ENCODE assay signal across 8 cellular contexts in genomic region chr9:98118640-98119601, GRCh38. TPM values are rescaled to one million over a fixed set of nuclear protein-coding genes. Genes with fewer than 3 reads are reported as not detected.
A peak's percentile ranks its signal among the peaks of the same experiment; 100 is the strongest.
DNase-seq lines count a peak whose midpoint lies in the region; ATAC-seq and TF ChIP-seq lines count a peak whose summit lies in the region.

TSS of gene TRIM14 (minus strand) at chr9:98119222. CDS start at chr9:98119188, 34 bp downstream.

- peak within 1 kb of the TSS; percentile 82 for H3K4me3 ChIP-seq in Jurkat, Clone E6-1 (ENCODE audit: low read length)
- H3K4me3 ChIP-seq in sigmoid colon: peak within 1 kb of the TSS; percentile 49 to 82 (median 73)

- no peak for TF ChIP-seq EP300 in sigmoid colon (IDR thresholded peaks at IDR 0.05)

- peak in 1 of 2 donors; percentile 28 for TF ChIP-seq POLR2A in sigmoid colon (IDR thresholded peaks at IDR 0.05)

- no peak for TF ChIP-seq CTCF in sigmoid colon (IDR thresholded peaks at IDR 0.05)

- H3K4me1 ChIP-seq in sigmoid colon: peaks cover 0 to 15% (median 8%) of the 10 kb centered on the region in 4 donors

- H3K4me1 Mint-ChIP-seq in T-cell: peaks cover 49 to 66% (median 63%) of the 10 kb centered on the region in 3 donors

- peak within 1 kb of the TSS; percentile 55 to 68 (median 65) for H3K27ac ChIP-seq in sigmoid colon

- peak within 1 kb of the TSS; percentile 86 to 94 (median 90) for H3K4me3 Mint-ChIP-seq in T-cell

- peaks cover 5% of the 10 kb centered on the region for H3K36me3 Mint-ChIP-seq in T-cell

- WGBS in sigmoid colon, 2 donors: 1 to 3% methylated on average over 71 of the region's 71 CpGs

- H3K9me3 Mint-ChIP-seq in T-cell: no peaks in the 10 kb centered on the region

- CTCF ChIA-PET in T-cell (lab: Charles Lee): interaction anchor here (0.7 to 2.8 kb wide), 19 partner anchors 10 to 212 kb away, joined by 3 to 28 read pairs (median 3); no protein-coding TSS in a partner anchor

- POLR2A ChIA-PET in T-cell (lab: Charles Lee): interaction anchor here (0.6 to 1.3 kb wide), 4 partner anchors 11 to 196 kb away, joined by 3 to 8 read pairs (median 4); partner anchors contain the start of gene TRMO (in 1 of the 2)

- H3K27me3 ChIP-seq in sigmoid colon: no peaks in the 10 kb centered on the region

- no peaks in the 10 kb centered on the region for H3K27me3 Mint-ChIP-seq in T-cell

- intact Hi-C loops in sigmoid colon (cut with DNase I): no loop called here

- ATAC-seq in GM21515 (IDR thresholded peaks at IDR 0.05; ENCODE audit: unreplicated experiment): peak; percentile 66
- peak; percentile 55 to 68 (median 63) for ATAC-seq in T-cell (replicated peaks in 1 of 4)

- H3K27ac Mint-ChIP-seq in T-cell: peak within 1 kb of the TSS; percentile 96 to 98

- DNase-seq in EL: peak; percentile 91
- DNase-seq in Jurkat, Clone E6-1 (ENCODE audit: low read depth, low spot score): no peak
- peak in 28 of 34 experiments; percentile 10 to 49 (median 29) for DNase-seq in T-cell
- DNase-seq in amniotic stem cell (lab: John Stamatoyannopoulos, UW): peak; percentile 5
- peak; percentile 84 for DNase-seq in hepatic stellate cell (ENCODE audit: low spot score)
- DNase-seq in sigmoid colon: peak; percentile 71
- DNase-seq in middle frontal gyrus (ENCODE audit: extremely low spot score, low spot score): no peak

- H3K36me3 ChIP-seq in sigmoid colon: no peaks in the 10 kb centered on the region

- H3K9me3 ChIP-seq in sigmoid colon: no peaks in the 10 kb centered on the region

RNA-seq across cellular contexts. Expression of gene TRIM14, which starts in this region (rescaled TPM):
- 38.7 TPM for polyA plus RNA-seq in Jurkat, Clone E6-1 (2012; ENCODE audit: insufficient read depth, insufficient read length)
- total RNA-seq in T-cell (10 to 100 TPM; 75.7 to 98.9 (median 85.3) TPM), sigmoid colon (10 to 100 TPM in 2 of 4 donors, 1 to 10 TPM in 2; 7.2 to 13.2 (median 9.0) TPM)
- 10 to 100 TPM; 14.4 to 40.1 (median 17.8) TPM for polyA plus RNA-seq in sigmoid colon

Comparison
In these comparisons a context has a peak if more than half of its experiments do, and no peak if none do; other contexts are left out.
1. RNA of gene TRIM14 (total RNA-seq): 75.7 to 98.9 TPM in T-cell; 7.2 to 13.2 TPM in sigmoid colon; every median in the first group is over 4 times any median in the second.
2. DNase-seq: peak in EL (single experiment), T-cell (28 of 34), amniotic stem cell (single experiment), hepatic stellate cell (single experiment) and sigmoid colon (single experiment); none in Jurkat, Clone E6-1 (single experiment) and middle frontal gyrus (single experiment).